Comparison of ENCODE assay signal across 8 cellular contexts in the genomic region with DNA sequence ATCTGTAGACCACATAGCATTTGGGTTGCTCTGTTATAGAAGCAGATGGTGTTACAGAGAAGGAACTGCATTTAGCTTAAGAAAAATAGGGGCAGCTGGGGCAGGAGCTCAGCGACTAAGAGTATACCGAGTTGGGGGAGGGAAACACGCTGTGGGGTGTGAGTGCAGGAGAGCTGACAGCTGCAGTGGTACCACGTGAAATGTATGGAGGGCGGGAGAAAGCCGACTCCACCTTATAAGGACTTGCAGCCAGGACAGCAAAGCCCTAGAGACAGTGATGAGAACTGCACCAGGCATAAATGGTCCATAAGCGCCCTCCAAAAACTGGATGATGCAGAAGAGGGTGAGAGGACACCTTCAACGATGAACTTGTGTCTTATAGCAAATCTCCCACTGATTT.
DNase-seq lines count a peak whose midpoint lies in the region; ATAC-seq, FAIRE-seq and TF ChIP-seq lines count a peak whose summit lies in the region.

No MANE protein-coding gene starts in this region.

- peaks cover 7% of the 10 kb centered on the region for H3K36me3 Mint-ChIP-seq in CD4-positive, CD25-positive, alpha-beta regulatory T cell
- H3K36me3 Mint-ChIP-seq in brain: no peaks in the 10 kb centered on the region

- no peak overlapping the region for H3K4me3 ChIP-seq in CD4-positive, CD25-positive, alpha-beta regulatory T cell (ENCODE audit: low read depth, low read length)
- H3K4me3 ChIP-seq in pancreas: no peak overlapping the region
- no peak overlapping the region for H3K4me3 ChIP-seq in PC-9

- no peak overlapping the region for H3K27ac Mint-ChIP-seq in CD4-positive, CD25-positive, alpha-beta regulatory T cell
- H3K27ac Mint-ChIP-seq in brain: peak overlapping the region in 4 of 5 experiments; percentile 34 to 91 (median 70)

- ATAC-seq in CD4-positive, CD25-positive, alpha-beta regulatory T cell (ENCODE audit: low read depth in 2 of 2): peak; percentile 40 to 57
- ATAC-seq in GM19023 (IDR thresholded peaks at IDR 0.05; ENCODE audit: unreplicated experiment) (peak; percentile 88), HG03097 (IDR thresholded peaks at IDR 0.05; ENCODE audit: low FRiP score, unreplicated experiment) (peak; percentile 55), pancreas (peak; percentile 47 to 60 (median 56))

- H3K4me2 ChIP-seq in PC-9: no peak overlapping the region

- H2AFZ ChIP-seq in PC-9: no peak overlapping the region

- no peaks in the 10 kb centered on the region for H3K27me3 Mint-ChIP-seq in CD4-positive, CD25-positive, alpha-beta regulatory T cell
- H3K27me3 Mint-ChIP-seq in brain: no peaks in the 10 kb centered on the region

- TF ChIP-seq CTCF in brain (conservative IDR thresholded peaks at IDR 0.05) (no peak), pancreas (IDR thresholded peaks at IDR 0.05) (no peak), PC-9 (conservative IDR thresholded peaks at IDR 0.05) (no peak)

- H3K9me2 ChIP-seq in PC-9 (ENCODE audit: insufficient read depth): no peaks in the 10 kb centered on the region

- H3K36me3 ChIP-seq in CD4-positive, CD25-positive, alpha-beta regulatory T cell (ENCODE audit: control insufficient read depth, insufficient read depth, low read length): no peaks in the 10 kb centered on the region
- no peaks in the 10 kb centered on the region for H3K36me3 ChIP-seq in pancreas
- no peaks in the 10 kb centered on the region for H3K36me3 ChIP-seq in PC-9 (ENCODE audit: low read depth)

- H3K27me3 ChIP-seq in CD4-positive, CD25-positive, alpha-beta regulatory T cell (ENCODE audit: control insufficient read depth, insufficient read depth, low read length): no peaks in the 10 kb centered on the region
- H3K27me3 ChIP-seq in pancreas (no peaks in the 10 kb centered on the region), PC-9 (ENCODE audit: insufficient read depth, low read depth) (no peaks in the 10 kb centered on the region)

- H3K4me1 ChIP-seq in CD4-positive, CD25-positive, alpha-beta regulatory T cell (ENCODE audit: control insufficient read depth, insufficient read depth, low read length, poor library complexity, severe bottlenecking): no peaks in the 10 kb centered on the region
- peaks cover 19 to 57% (median 49%) of the 10 kb centered on the region in 3 donors for H3K4me1 ChIP-seq in pancreas
- peaks cover 6% of the 10 kb centered on the region for H3K4me1 ChIP-seq in PC-9 (replicated peaks; ENCODE audit: insufficient read depth)

- WGBS in pancreas, 2 donors: 41 to 43% methylated on average over 8 of the region's 8 CpGs

- POLR2A ChIA-PET in PC-9 (lab: Charles Lee; ENCODE audit: unreplicated experiment): no interaction called here

- peaks cover 8% of the 10 kb centered on the region for H4K20me1 ChIP-seq in PC-9 (ENCODE audit: insufficient read depth)

- FAIRE-seq in pancreas (lab: Jason Lieb, UNC): no peak

- intact Hi-C loops in pancreas (cut with DNase I): no loop called here
- intact Hi-C loops in PC-9 (cut with micrococcal nuclease; ENCODE audit: unreplicated experiment): no loop called here

- no TSS peak for BruUV-seq in PC-9 (replicated peaks; lab: Mats Ljungman, UMichigan)

- H3F3A ChIP-seq in PC-9 (ENCODE audit: insufficient read depth, low read depth): no peaks in the 10 kb centered on the region

- H3K27ac ChIP-seq in CD4-positive, CD25-positive, alpha-beta regulatory T cell (ENCODE audit: insufficient read depth, low read length, poor library complexity, severe bottlenecking): no peak overlapping the region
- H3K27ac ChIP-seq in pancreas (peak overlapping the region in 1 of 4 donors; percentile 19), PC-9 (no peak overlapping the region)

- H3K9me3 ChIP-seq in CD4-positive, CD25-positive, alpha-beta regulatory T cell (ENCODE audit: control insufficient read depth in 2 of 2, low read length in 2 of 2): no peaks in the 10 kb centered on the region
- H3K9me3 ChIP-seq in pancreas (no peaks in the 10 kb centered on the region), PC-9 (ENCODE audit: insufficient read depth, low read depth) (no peaks in the 10 kb centered on the region)

- no peaks in the 10 kb centered on the region for H3K9me3 Mint-ChIP-seq in CD4-positive, CD25-positive, alpha-beta regulatory T cell
- H3K9me3 Mint-ChIP-seq in brain: no peaks in the 10 kb centered on the region

- H3K79me2 ChIP-seq in PC-9 (ENCODE audit: low read depth): no peaks in the 10 kb centered on the region

- CTCF ChIA-PET in PC-9 (lab: Charles Lee): no interaction called here

- peaks cover 0 to 39% (median 9%) of the 10 kb centered on the region in 4 donors for H3K4me1 Mint-ChIP-seq in CD4-positive, CD25-positive, alpha-beta regulatory T cell
- peaks cover 94% of the 10 kb centered on the region for H3K4me1 Mint-ChIP-seq in brain

- DNase-seq in CD4-positive, CD25-positive, alpha-beta regulatory T cell: peak in 2 of 3 donors; percentile 8 to 69
- DNase-seq in NCI-H524 (lab: John Stamatoyannopoulos, UW) (peak; percentile 99 to 100), pancreas (peak in 4 of 6 donors; percentile 42 to 64 (median 50)), PC-9 (no peak), ecto neural progenitor cell (ENCODE audit: low spot score) (no peak)

- H3K4me3 Mint-ChIP-seq in CD4-positive, CD25-positive, alpha-beta regulatory T cell: peak overlapping the region in 1 of 4 donors; percentile 38
- H3K4me3 Mint-ChIP-seq in brain: peak overlapping the region in 1 of 5 experiments; percentile 32

Comparison
In these comparisons a context has a peak if more than half of its experiments do, and no peak if none do; other contexts are left out.
1. DNase-seq: peak in CD4-positive, CD25-positive, alpha-beta regulatory T cell (2 of 3), NCI-H524 (2 of 2) and pancreas (4 of 6); none in PC-9 (0 of 2) and ecto neural progenitor cell (single experiment).
2. H3K27ac Mint-ChIP-seq: peak in brain (4 of 5); none in CD4-positive, CD25-positive, alpha-beta regulatory T cell (0 of 3).
3. Peak in every context shown above with its lines, with median percentiles within 50 percentile points of each other: ATAC-seq.